ENCODE assay signal across 10 cellular contexts in the genomic region with DNA sequence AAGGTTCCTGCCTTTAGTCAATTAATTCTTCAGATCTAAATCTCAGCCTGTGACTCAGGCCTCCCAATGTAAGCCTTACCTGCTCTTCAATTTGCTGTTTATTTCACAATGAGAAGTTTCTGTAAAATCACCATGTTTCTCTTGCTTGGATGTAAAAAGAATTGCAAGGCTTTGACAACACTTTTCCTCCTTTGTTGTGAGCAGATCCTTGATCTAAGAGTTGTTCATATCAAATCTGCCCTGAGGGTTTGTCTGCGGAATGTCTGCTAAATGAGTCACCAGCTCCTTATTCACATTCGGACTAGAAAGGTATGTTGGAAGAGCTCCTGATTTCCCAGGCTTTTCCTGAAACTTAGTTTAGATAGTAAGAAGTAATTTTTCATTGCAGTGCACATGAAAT.
A peak's percentile ranks its signal among the peaks of the same experiment; 100 is the strongest.
DNase-seq lines count a peak whose midpoint lies in the region.
"Had no signal": no experiment of that assay in that cellular context is flagged by ENCODE, and none has a peak within 500 bp of the region (broad histone marks: within the 10 kb centered on the region; RNA-seq: fewer than 3 reads in every experiment).

No MANE protein-coding gene starts in this region.

- no peak overlapping the region for H3K9ac ChIP-seq in adipocyte (ENCODE audit: low read length)

- no peaks in the 10 kb centered on the region for H3K36me3 Mint-ChIP-seq in T-helper 2 cell treated with Interferon-gamma antibody and Interleukin-4, amounts not matched to agents 5 μg/mL and 100 μg/mL, for 36 hours (ENCODE audit: low read depth)
- H3K36me3 Mint-ChIP-seq: natural killer cell treated with Interleukin-12 subunit alpha and Interleukin-12 subunit beta and Interleukin-15 and Interleukin-18, amount 100 ng/mL, for 72 hours had no signal

- no peak overlapping the region for H3K27ac Mint-ChIP-seq in T-helper 2 cell treated with Interferon-gamma antibody and Interleukin-4, amounts not matched to agents 5 μg/mL and 100 μg/mL, for 36 hours
- H3K27ac Mint-ChIP-seq: natural killer cell treated with Interleukin-12 subunit alpha and Interleukin-12 subunit beta and Interleukin-15 and Interleukin-18, amount 100 ng/mL, for 72 hours had no signal

- H3K4me1 ChIP-seq in adipocyte (ENCODE audit: control insufficient read depth, insufficient read depth, low read length): no peaks in the 10 kb centered on the region

- no peaks in the 10 kb centered on the region for H3K9me3 Mint-ChIP-seq in T-helper 2 cell treated with Interferon-gamma antibody and Interleukin-4, amounts not matched to agents 5 μg/mL and 100 μg/mL, for 36 hours

- H3K4me3 Mint-ChIP-seq in T-helper 2 cell treated with Interferon-gamma antibody and Interleukin-4, amounts not matched to agents 5 μg/mL and 100 μg/mL, for 36 hours: no peak overlapping the region
- H3K4me3 Mint-ChIP-seq: natural killer cell treated with Interleukin-12 subunit alpha and Interleukin-12 subunit beta and Interleukin-15 and Interleukin-18, amount 100 ng/mL, for 72 hours had no signal

- no peaks in the 10 kb centered on the region for H3K36me3 ChIP-seq in adipocyte (ENCODE audit: control insufficient read depth, insufficient read depth, low read length, severe bottlenecking)

- no peaks in the 10 kb centered on the region for H3K4me1 Mint-ChIP-seq in T-helper 2 cell treated with Interferon-gamma antibody and Interleukin-4, amounts not matched to agents 5 μg/mL and 100 μg/mL, for 36 hours (ENCODE audit: low read depth)

- no peak overlapping the region for H3K4me3 ChIP-seq in adipocyte (ENCODE audit: low read length)

- H3K9me3 ChIP-seq in adipocyte (ENCODE audit: control insufficient read depth, low read length): no peaks in the 10 kb centered on the region

- DNase-seq in HPDE6-E6E7 (ENCODE audit: extremely low spot score): peak; percentile 56
- peak; percentile 87 for DNase-seq in adipocyte (ENCODE audit: low read depth)
- DNase-seq in glomerular visceral epithelial cell (ENCODE audit: extremely low spot score): peak; percentile 83
- DNase-seq in activated T-cell treated with anti-CD3 and anti-CD28 coated beads, Interleukin-2, amount 50 U/mL, for 1 hour: no peak
- DNase-seq in RKO (ENCODE audit: low spot score): no peak
- no peak for DNase-seq in activated CD4-positive, alpha-beta T cell treated with anti-CD3 and anti-CD28 coated beads, Interleukin-2, amount 50 U/mL, for 48 hours
- no peak for DNase-seq in T-helper 2 cell treated with Interferon-gamma antibody and Interleukin-4, amounts not matched to agents 5 μg/mL and 100 μg/mL, for 36 hours (ENCODE audit: low spot score)
- DNase-seq: GDM1, NCI-H2171 had no signal

- no peaks in the 10 kb centered on the region for H3K27me3 ChIP-seq in adipocyte (replicated peaks; ENCODE audit: control insufficient read depth, insufficient read depth, low read length)

- no peaks in the 10 kb centered on the region for H3K27me3 Mint-ChIP-seq in T-helper 2 cell treated with Interferon-gamma antibody and Interleukin-4, amounts not matched to agents 5 μg/mL and 100 μg/mL, for 36 hours (ENCODE audit: low read depth)

Comparison
In these comparisons a context has a peak if more than half of its experiments do, and no peak if none do; other contexts are left out.
1. DNase-seq: peak in HPDE6-E6E7 (single experiment), adipocyte (single experiment) and glomerular visceral epithelial cell (single experiment); none in activated T-cell treated with anti-CD3 and anti-CD28 coated beads, Interleukin-2, amount 50 U/mL, for 1 hour (single experiment), RKO (single experiment), activated CD4-positive, alpha-beta T cell treated with anti-CD3 and anti-CD28 coated beads, Interleukin-2, amount 50 U/mL, for 48 hours (0 of 2) and T-helper 2 cell treated with Interferon-gamma antibody and Interleukin-4, amounts not matched to agents 5 μg/mL and 100 μg/mL, for 36 hours (single experiment).